In genomic region chr5:169811680-169812079, GRCh38 we compare ENCODE assay signal across 19 cellular contexts.
"Had no signal": no experiment of that assay in that cellular context is flagged by ENCODE, and none has a peak within 500 bp of the region (broad histone marks: within the 10 kb centered on the region; RNA-seq: fewer than 3 reads in every experiment).

No MANE protein-coding gene starts in this region.

- H3K27me3 Mint-ChIP-seq: naive thymus-derived CD4-positive, alpha-beta T cell; stimulated activated naive B cell treated with anti-CD40 and anti-IgM and Interleukin-4, amounts not matched to agents 10 μg/mL and 1 μg/mL and 100 μg/mL, for 72 hours had no signal

- H3K9ac ChIP-seq: parathyroid adenoma had no signal

- H3K27ac ChIP-seq: colonic mucosa, hepatocyte, parathyroid adenoma, psoas muscle, spleen had no signal

- H3K4me1 ChIP-seq: colonic mucosa, parathyroid adenoma, psoas muscle had no signal

- H3K4me3 ChIP-seq: colonic mucosa, hepatocyte, lung, psoas muscle, spleen had no signal

- H3K27ac Mint-ChIP-seq: nephron progenitor cell; stimulated activated naive B cell treated with anti-CD40 and anti-IgM and Interleukin-4, amounts not matched to agents 10 μg/mL and 1 μg/mL and 100 μg/mL, for 72 hours had no signal

- ATAC-seq: left colon; left ventricle myocardium superior; naive thymus-derived CD4-positive, alpha-beta T cell; psoas muscle; sciatic nerve; stimulated activated naive B cell treated with anti-CD40 and anti-IgM and Interleukin-4, amounts not matched to agents 10 μg/mL and 1 μg/mL and 100 μg/mL, for 72 hours had no signal

- H2AFZ ChIP-seq: hepatocyte, parathyroid adenoma had no signal

- H3K9me3 ChIP-seq: colonic mucosa, spleen had no signal

- H3K9me3 Mint-ChIP-seq: naive thymus-derived CD4-positive, alpha-beta T cell; stimulated activated naive B cell treated with anti-CD40 and anti-IgM and Interleukin-4, amounts not matched to agents 10 μg/mL and 1 μg/mL and 100 μg/mL, for 72 hours had no signal

- H3K4me2 ChIP-seq: hepatocyte had no signal

- H3K27me3 ChIP-seq: colonic mucosa, spleen had no signal

- H3K36me3 ChIP-seq: colonic mucosa had no signal

- DNase-seq: colonic mucosa; dermis blood vessel endothelial cell; erythroblast; foreskin melanocyte; head of caudate nucleus; left colon; left ventricle myocardium superior; naive thymus-derived CD4-positive, alpha-beta T cell; psoas muscle; spleen; stimulated activated CD4-positive, alpha-beta T cell treated with anti-CD3 and anti-CD28 coated beads, Interleukin-15, amount 100 ng/mL, for 24 hours; stimulated activated CD4-positive, alpha-beta T cell treated with anti-CD3 and anti-CD28 coated beads, Interleukin-1b, Interleukin-23, amount 100 ng/mL, for 48 hours; stimulated activated CD4-positive, alpha-beta T cell treated with anti-CD3 and anti-CD28 coated beads, Interleukin-4, amount 100 ng/mL, for 24 hours; stimulated activated naive B cell treated with anti-CD40 and anti-IgM and Interleukin-4, amounts not matched to agents 10 μg/mL and 1 μg/mL and 100 μg/mL, for 72 hours had no signal

- H3K4me3 Mint-ChIP-seq: naive thymus-derived CD4-positive, alpha-beta T cell; nephron progenitor cell; stimulated activated naive B cell treated with anti-CD40 and anti-IgM and Interleukin-4, amounts not matched to agents 10 μg/mL and 1 μg/mL and 100 μg/mL, for 72 hours had no signal
